1 cellular context compared by ENCODE assay signal in genomic region chr1:232950197-232950918, GRCh38.
A peak's percentile ranks its signal among the peaks of the same experiment; 100 is the strongest.
TF ChIP-seq lines count a peak whose summit lies in the region.

Gene NTPCR, plus strand, starts transcription at chr1:232950611. Its CDS starts 100 bp downstream, at chr1:232950711.

TF ChIP-seq in K562, 482 proteins besides CTCF, POLR2A, EP300 and RAD21 (continued from another document and continues in another):
- TF ChIP-seq PREB (CRISPR knock-in tag; IDR thresholded peaks at IDR 0.05), result no peak
- peak in 1 of 2 experiments; percentile 70; a peak in 2 of 4 replicates for TF ChIP-seq SIN3A (IDR thresholded peaks at IDR 0.05; ENCODE audit: borderline replicate concordance in 2 of 2, control insufficient read depth in 1 of 2, low read depth in 2 of 2, low read length in 2 of 2)
- no peak for TF ChIP-seq MITF (IDR thresholded peaks at IDR 0.05)
- TF ChIP-seq GATAD2A (IDR thresholded peaks at IDR 0.05), result no peak
- no peak for TF ChIP-seq ETV1 (tag; conservative IDR thresholded peaks at IDR 0.05; ENCODE audit: low read depth)
- no peak for TF ChIP-seq MCM2 (IDR thresholded peaks at IDR 0.05; ENCODE audit: low read depth)
- TF ChIP-seq ZNF444 (CRISPR knock-in tag; IDR thresholded peaks at IDR 0.05), result no peak
- no peak for TF ChIP-seq GMEB1 (CRISPR knock-in tag; IDR thresholded peaks at IDR 0.05)
- no peak for TF ChIP-seq PYGO2 (tag; IDR thresholded peaks at IDR 0.05)
- TF ChIP-seq MECOM (CRISPR knock-in tag; IDR thresholded peaks at IDR 0.05), result no peak
- no peak for TF ChIP-seq ZNF445 (CRISPR knock-in tag; IDR thresholded peaks at IDR 0.05; ENCODE audit: low read depth)
- TF ChIP-seq FOXA1 (IDR thresholded peaks at IDR 0.05; ENCODE audit: borderline replicate concordance), result no peak
- TF ChIP-seq HLTF (IDR thresholded peaks at IDR 0.05), result no peak
- TF ChIP-seq CC2D1A (IDR thresholded peaks at IDR 0.05), result no peak
- TF ChIP-seq ZNF395 (CRISPR knock-in tag; IDR thresholded peaks at IDR 0.05), result peak; percentile 18; the same call in 1 of the 2 replicates
- TF ChIP-seq ZNF561 (CRISPR knock-in tag; conservative IDR thresholded peaks at IDR 0.05), result no peak
- TF ChIP-seq RBM17 (IDR thresholded peaks at IDR 0.05; ENCODE audit: borderline replicate concordance, low read depth, low read length), result no peak
- peak; percentile 49; the same call in 1 of the 2 replicates for TF ChIP-seq TFAP4 (CRISPR knock-in tag; IDR thresholded peaks at IDR 0.05; ENCODE audit: borderline replicate concordance)
- no peak for TF ChIP-seq PRMT5 (CRISPR knock-in tag; IDR thresholded peaks at IDR 0.05)
- TF ChIP-seq WHSC1 (IDR thresholded peaks at IDR 0.05; ENCODE audit: low read length), result no peak
- TF ChIP-seq ZNF398 (CRISPR knock-in tag; IDR thresholded peaks at IDR 0.05), result no peak
- no peak for TF ChIP-seq GATAD2B (IDR thresholded peaks at IDR 0.05; ENCODE audit: borderline replicate concordance)
- 0 out of 2 replicates have a peak, but pooled peaks have one; percentile 27 for TF ChIP-seq DPF2 (IDR thresholded peaks at IDR 0.05)
- TF ChIP-seq RFX7 (CRISPR knock-in tag; IDR thresholded peaks at IDR 0.05), result no peak
- no peak for TF ChIP-seq RBM39 (optimal IDR thresholded peaks at IDR 0.05; ENCODE audit: low read depth, low read length)
- TF ChIP-seq HMG20B (CRISPR knock-in tag; IDR thresholded peaks at IDR 0.05), result 0 out of 2 replicates have a peak, but pooled peaks have one; percentile 24
- TF ChIP-seq MCM3 (IDR thresholded peaks at IDR 0.05), result no peak
- TF ChIP-seq RBM34 (IDR thresholded peaks at IDR 0.05; ENCODE audit: borderline replicate concordance, insufficient read depth, low read length), result no peak
- TF ChIP-seq ZNF12 (CRISPR knock-in tag; IDR thresholded peaks at IDR 0.05), result no peak
- no peak; the same call in 1 of the 2 replicates for TF ChIP-seq ZNF589 (CRISPR knock-in tag; IDR thresholded peaks at IDR 0.05; ENCODE audit: low read depth)
- TF ChIP-seq RBM25 (IDR thresholded peaks at IDR 0.05; ENCODE audit: low read depth, low read length, severe bottlenecking), result no peak
- TF ChIP-seq ZNF586 (CRISPR knock-in tag; conservative IDR thresholded peaks at IDR 0.05), result no peak
- peak in 1 of 2 experiments; percentile 39; a peak in 2 of 4 replicates for TF ChIP-seq ARNT (IDR thresholded peaks at IDR 0.05)
- TF ChIP-seq SIN3B (IDR thresholded peaks at IDR 0.05; ENCODE audit: low read depth), result 0 out of 2 replicates have a peak, but pooled peaks have one; percentile 18
- TF ChIP-seq ARHGAP35 (IDR thresholded peaks at IDR 0.05; ENCODE audit: partially characterized antibody), result no peak
- peak; percentile 92 to 93 for TF ChIP-seq NRF1 (conservative IDR thresholded peaks at IDR 0.05 in 1 of 2, IDR thresholded peaks at IDR 0.05 in 1 of 2)
- TF ChIP-seq NONO (IDR thresholded peaks at IDR 0.05; ENCODE audit: low read depth in 2 of 2, low read length in 1 of 2), result no peak
- TF ChIP-seq CBX2 (IDR thresholded peaks at IDR 0.05; ENCODE audit: insufficient read depth, low read length, poor library complexity, severe bottlenecking), result no peak
- TF ChIP-seq CREB5 (CRISPR knock-in tag; IDR thresholded peaks at IDR 0.05), result no peak
- TF ChIP-seq TSC22D4 (tag; IDR thresholded peaks at IDR 0.05), result no peak
- TF ChIP-seq E2F5 (CRISPR knock-in tag; IDR thresholded peaks at IDR 0.05), result no peak
- no peak for TF ChIP-seq ZNF282 (CRISPR knock-in tag; IDR thresholded peaks at IDR 0.05)
- no peak for TF ChIP-seq MTA1 (IDR thresholded peaks at IDR 0.05; ENCODE audit: borderline replicate concordance)
- no peak for TF ChIP-seq NCOR1 (IDR thresholded peaks at IDR 0.05)
- TF ChIP-seq DNMT1 (IDR thresholded peaks at IDR 0.05), result no peak
- no peak for TF ChIP-seq CREB3 (tag; conservative IDR thresholded peaks at IDR 0.05; ENCODE audit: low read depth)
- no peak for TF ChIP-seq FOXK2 (conservative IDR thresholded peaks at IDR 0.05 in 1 of 2, IDR thresholded peaks at IDR 0.05 in 1 of 2; ENCODE audit: low read depth in 2 of 2)
- no peak for TF ChIP-seq C11orf30 (IDR thresholded peaks at IDR 0.05; ENCODE audit: low read depth)
- no peak for TF ChIP-seq RBM22 (IDR thresholded peaks at IDR 0.05; ENCODE audit: low read depth, low read length, poor library complexity, severe bottlenecking)
- TF ChIP-seq NFXL1 (CRISPR knock-in tag; IDR thresholded peaks at IDR 0.05), result no peak
- TF ChIP-seq AFF4 (CRISPR knock-in tag; IDR thresholded peaks at IDR 0.05), result no peak
- no peak for TF ChIP-seq ZNF3 (CRISPR knock-in tag; IDR thresholded peaks at IDR 0.05)
- TF ChIP-seq U2AF1 (optimal IDR thresholded peaks at IDR 0.05; ENCODE audit: low read depth, low read length), result no peak
- peak; percentile 77 for TF ChIP-seq POLR2B (IDR thresholded peaks at IDR 0.05; ENCODE audit: low read depth, partially characterized antibody)
- TF ChIP-seq ZBTB12 (CRISPR knock-in tag; IDR thresholded peaks at IDR 0.05), result no peak; the same call in 1 of the 2 replicates
